ENCODE assay signal across 1 cellular context in genomic region chr13:90270231-90270630, GRCh38.
TF ChIP-seq lines count a peak whose summit lies in the region.

No MANE protein-coding gene starts in this region.

TF ChIP-seq in SK-N-SH, 30 proteins besides CTCF, POLR2A, EP300 and RAD21 (continued from another document):
- no peak for TF ChIP-seq REST (IDR thresholded peaks at IDR 0.05; ENCODE audit: low read depth, low read length)
- no peak for TF ChIP-seq ELF1 (IDR thresholded peaks at IDR 0.05)
- TF ChIP-seq EZH2phosphoT487 (IDR thresholded peaks at IDR 0.05; ENCODE audit: borderline replicate concordance, low read depth) = no peak
- no peak for TF ChIP-seq GABPA (IDR thresholded peaks at IDR 0.05; ENCODE audit: low read depth)
- no peak for TF ChIP-seq MXI1 (IDR thresholded peaks at IDR 0.05; ENCODE audit: low read depth, low read length)
